19 cellular contexts compared by ENCODE assay signal in the genomic region with DNA sequence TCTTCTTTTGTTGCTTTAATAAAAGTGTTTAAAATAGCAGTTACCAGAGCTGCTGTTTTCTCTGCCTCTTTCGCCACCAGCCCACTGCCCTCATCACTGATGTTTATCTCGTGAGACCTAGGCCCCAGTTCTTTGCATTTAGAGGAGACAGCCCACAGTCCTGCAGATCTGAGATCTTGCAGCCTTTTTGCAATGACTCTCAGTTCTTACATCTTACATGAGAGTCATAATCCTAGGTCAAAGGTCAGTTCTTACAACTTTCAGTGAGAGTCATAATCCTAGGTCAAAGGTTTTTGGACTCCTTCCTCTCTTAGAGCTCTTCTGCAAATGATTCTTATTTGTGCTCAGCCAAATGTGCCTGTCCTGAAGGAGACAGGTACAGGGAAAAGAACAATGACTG.
DNase-seq lines count a peak whose midpoint lies in the region; ATAC-seq and TF ChIP-seq lines count a peak whose summit lies in the region.
"Had no signal": no experiment of that assay in that cellular context is flagged by ENCODE, and none has a peak within 500 bp of the region (broad histone marks: within the 10 kb centered on the region; RNA-seq: fewer than 3 reads in every experiment).

No MANE protein-coding gene starts in this region.

- WGBS in transverse colon (ENCODE audit: low coverage in 1 of 2), 2 donors: 73 to 82% methylated on average over 2 of the region's 2 CpGs

- H3K36me3 ChIP-seq in transverse colon: no peaks in the 10 kb centered on the region
- no peaks in the 10 kb centered on the region for H3K36me3 ChIP-seq in right atrium auricular region
- H3K36me3 ChIP-seq: MG63 had no signal

- ATAC-seq in activated naive CD8-positive, alpha-beta T cell treated with anti-CD3 and anti-CD28 coated beads, Interleukin-2, amount 50 U/mL, for 24 hours: no peak
- ATAC-seq in left colon (peak; percentile 82), GM18873 (IDR thresholded peaks at IDR 0.05; ENCODE audit: low FRiP score, unreplicated experiment) (no peak)

- intact Hi-C loops in left colon (cut with DNase I, micrococcal nuclease) (no loop called here), transverse colon (cut with DNase I; ENCODE audit: low total_unique reads) (no loop called here)

- H3K27me3 ChIP-seq in transverse colon (no peaks in the 10 kb centered on the region), right atrium auricular region (no peaks in the 10 kb centered on the region)
- H3K27me3 ChIP-seq: MG63 had no signal

- TF ChIP-seq EP300 in transverse colon (IDR thresholded peaks at IDR 0.05; ENCODE audit: low read depth): no peak

- in situ Hi-C loops in transverse colon (cut with MboI; ENCODE audit: low pct_ligation_motif_present in 1 of 4, low pct_unique_long_range_greater_than_20kb in 1 of 4, low sequenced_read_pairs in 3 of 4): no loop called here

- H3K9me3 Mint-ChIP-seq in activated naive CD8-positive, alpha-beta T cell (ENCODE audit: low read depth): no peaks in the 10 kb centered on the region
- no peaks in the 10 kb centered on the region for H3K9me3 Mint-ChIP-seq in activated naive CD8-positive, alpha-beta T cell treated with anti-CD3 and anti-CD28 coated beads, Interleukin-2, amount 50 U/mL, for 24 hours

- H3K4me3 ChIP-seq in transverse colon (no peak overlapping the region), right atrium auricular region (no peak overlapping the region)
- H3K4me3 ChIP-seq: MG63 had no signal

- peak overlapping the region; percentile 25 to 65 (median 50) for H3K27ac ChIP-seq in transverse colon
- H3K27ac ChIP-seq in right atrium auricular region: no peak overlapping the region

- no peaks in the 10 kb centered on the region for H3K9me3 ChIP-seq in transverse colon
- no peaks in the 10 kb centered on the region for H3K9me3 ChIP-seq in right atrium auricular region
- H3K9me3 ChIP-seq: MG63 had no signal

- TF ChIP-seq CTCF in transverse colon (IDR thresholded peaks at IDR 0.05): no peak
- no peak for TF ChIP-seq CTCF in right atrium auricular region (IDR thresholded peaks at IDR 0.05)

- H3K27me3 Mint-ChIP-seq in activated naive CD8-positive, alpha-beta T cell: no peaks in the 10 kb centered on the region
- no peaks in the 10 kb centered on the region for H3K27me3 Mint-ChIP-seq in activated naive CD8-positive, alpha-beta T cell treated with anti-CD3 and anti-CD28 coated beads, Interleukin-2, amount 50 U/mL, for 24 hours

- no peak for DNase-seq in activated naive CD8-positive, alpha-beta T cell treated with anti-CD3 and anti-CD28 coated beads, Interleukin-2, amount 50 U/mL, for 24 hours
- DNase-seq in NOMO-1 treated with DMSO at 0.1 percent for 48 hours (lab: John Stamatoyannopoulos, UW; ENCODE audit: unreplicated experiment): peak; percentile 41
- DNase-seq in left colon: no peak
- no peak for DNase-seq in transverse colon
- no peak for DNase-seq in activated effector memory CD4-positive, alpha-beta T cell treated with anti-CD3 and anti-CD28 coated beads, Interleukin-2, amount 50 U/mL, for 16 hours
- no peak for DNase-seq in right atrium auricular region (ENCODE audit: low spot score)
- DNase-seq: ACHN, EL, H7, MG63, NCI-H1417, NCI-H2029, NCI-H2171 treated with DMSO at 0.1 percent for 48 hours, NCI-H510A, NCI-H82, SHP77 treated with DMSO at 0.1 percent for 48 hours had no signal

- peaks cover 6% of the 10 kb centered on the region for H3K36me3 Mint-ChIP-seq in activated naive CD8-positive, alpha-beta T cell
- H3K36me3 Mint-ChIP-seq in activated naive CD8-positive, alpha-beta T cell treated with anti-CD3 and anti-CD28 coated beads, Interleukin-2, amount 50 U/mL, for 24 hours (ENCODE audit: low read depth): no peaks in the 10 kb centered on the region

- H3K4me1 ChIP-seq in transverse colon: peaks cover 0 to 28% (median 6%) of the 10 kb centered on the region in 4 donors
- peaks cover 0 to 20% of the 10 kb centered on the region in 2 donors for H3K4me1 ChIP-seq in right atrium auricular region

- H3K4me3 Mint-ChIP-seq in activated naive CD8-positive, alpha-beta T cell: no peak overlapping the region
- no peak overlapping the region for H3K4me3 Mint-ChIP-seq in activated naive CD8-positive, alpha-beta T cell treated with anti-CD3 and anti-CD28 coated beads, Interleukin-2, amount 50 U/mL, for 24 hours
- H3K4me3 Mint-ChIP-seq: B cell had no signal

- H3K4me1 Mint-ChIP-seq in activated naive CD8-positive, alpha-beta T cell (ENCODE audit: low read depth): peaks cover 56% of the 10 kb centered on the region
- peaks cover 33% of the 10 kb centered on the region for H3K4me1 Mint-ChIP-seq in activated naive CD8-positive, alpha-beta T cell treated with anti-CD3 and anti-CD28 coated beads, Interleukin-2, amount 50 U/mL, for 24 hours
- H3K4me1 Mint-ChIP-seq: B cell had no signal

- peak overlapping the region; percentile 16 for H3K27ac Mint-ChIP-seq in activated naive CD8-positive, alpha-beta T cell
- no peak overlapping the region for H3K27ac Mint-ChIP-seq in activated naive CD8-positive, alpha-beta T cell treated with anti-CD3 and anti-CD28 coated beads, Interleukin-2, amount 50 U/mL, for 24 hours
- H3K27ac Mint-ChIP-seq: B cell had no signal

- TF ChIP-seq POLR2A in transverse colon (IDR thresholded peaks at IDR 0.05): no peak

Comparison
In these comparisons a context has a peak if more than half of its experiments do, and no peak if none do; other contexts are left out.
1. H3K27ac ChIP-seq: peak in transverse colon (4 of 4); none in right atrium auricular region (0 of 2).